ENCODE assay signal across 22 cellular contexts in genomic region chr19:45066921-45067661, GRCh38.
"Had no signal": no experiment of that assay in that cellular context is flagged by ENCODE, and none has a peak within 500 bp of the region (broad histone marks: within the 10 kb centered on the region; RNA-seq: fewer than 3 reads in every experiment).

No MANE protein-coding gene starts in this region.

- H3K27ac ChIP-seq: neural progenitor cell, pancreas, thoracic aorta, upper lobe of right lung had no signal

- H3K36me3 Mint-ChIP-seq: activated naive CD8-positive, alpha-beta T cell; naive B cell had no signal

- ATAC-seq: activated CD4-positive, CD25-positive, alpha-beta regulatory T cell treated with anti-CD3 and anti-CD28 coated beads, Interleukin-2, amount 50 U/mL, for 24 hours; activated CD8-positive, alpha-beta T cell treated with anti-CD3 and anti-CD28 coated beads, Interleukin-2, amount 10 ng/mL, durations not matched to agents 7 days and 5 days; activated T-cell treated with anti-CD3 and anti-CD28 coated beads, Interleukin-2, amount 50 U/mL, for 72 hours; left ventricle myocardium superior; mucosa of descending colon; pancreas; sciatic nerve; upper lobe of right lung had no signal

- H3K27ac Mint-ChIP-seq: activated CD4-positive, alpha-beta T cell treated with anti-CD3 and anti-CD28 coated beads, Interleukin-2, amount 10 ng/mL, durations not matched to agents 7 days and 5 days; activated CD8-positive, alpha-beta T cell treated with anti-CD3 and anti-CD28 coated beads, Interleukin-2, amount 10 ng/mL, durations not matched to agents 7 days and 5 days; activated naive CD8-positive, alpha-beta T cell; activated T-cell treated with anti-CD3 and anti-CD28 coated beads, Interleukin-2, amount 50 U/mL, for 72 hours; neural progenitor cell had no signal

- H3K9me3 ChIP-seq: mucosa of descending colon, pancreas, thoracic aorta, upper lobe of right lung had no signal

- H3K4me3 Mint-ChIP-seq: activated CD4-positive, alpha-beta T cell treated with anti-CD3 and anti-CD28 coated beads, Interleukin-2, amount 10 ng/mL, durations not matched to agents 7 days and 5 days; activated CD8-positive, alpha-beta T cell treated with anti-CD3 and anti-CD28 coated beads, Interleukin-2, amount 10 ng/mL, durations not matched to agents 7 days and 5 days; activated naive CD8-positive, alpha-beta T cell; activated T-cell treated with anti-CD3 and anti-CD28 coated beads, Interleukin-2, amount 50 U/mL, for 72 hours; naive B cell; neural progenitor cell had no signal

- H3K4me1 ChIP-seq: neural progenitor cell, pancreas, upper lobe of right lung had no signal

- H3K9me3 Mint-ChIP-seq: activated CD4-positive, alpha-beta T cell treated with anti-CD3 and anti-CD28 coated beads, Interleukin-2, amount 10 ng/mL, durations not matched to agents 7 days and 5 days; activated T-cell treated with anti-CD3 and anti-CD28 coated beads, Interleukin-2, amount 50 U/mL, for 72 hours; naive B cell; neural progenitor cell had no signal

- H3K4me1 Mint-ChIP-seq: activated CD4-positive, alpha-beta T cell treated with anti-CD3 and anti-CD28 coated beads, Interleukin-2, amount 10 ng/mL, durations not matched to agents 7 days and 5 days; neural progenitor cell had no signal

- H3K4me3 ChIP-seq: dorsolateral prefrontal cortex, mucosa of descending colon, neural progenitor cell, pancreas, smooth muscle cell, thoracic aorta, upper lobe of right lung had no signal

- H3K36me3 ChIP-seq: neural progenitor cell had no signal

- H3K27me3 Mint-ChIP-seq: activated CD4-positive, alpha-beta T cell treated with anti-CD3 and anti-CD28 coated beads, Interleukin-2, amount 10 ng/mL, durations not matched to agents 7 days and 5 days; activated naive CD8-positive, alpha-beta T cell; naive B cell had no signal

- H3K4me2 ChIP-seq: neural progenitor cell, smooth muscle cell had no signal

- DNase-seq: activated CD4-positive, alpha-beta T cell treated with anti-CD3 and anti-CD28 coated beads, Interleukin-2, amount 10 ng/mL, durations not matched to agents 7 days and 5 days; activated CD8-positive, alpha-beta memory T cell treated with anti-CD3 and anti-CD28 coated beads, Interleukin-2, amount 50 U/mL, for 4 hours; activated CD8-positive, alpha-beta T cell treated with anti-CD3 and anti-CD28 coated beads, Interleukin-2, amount 10 ng/mL, durations not matched to agents 7 days and 5 days; activated T-cell treated with anti-CD3 and anti-CD28 coated beads, Interleukin-2, amount 50 U/mL, for 72 hours; amygdala; dorsolateral prefrontal cortex; erythroblast; foreskin melanocyte; kidney glomerular epithelial cell; left ventricle myocardium superior; naive B cell; pancreas; stimulated activated CD4-positive, alpha-beta T cell treated with anti-CD3 and anti-CD28 coated beads, Interleukin-4, amount 100 ng/mL, for 1 hour; T1000; upper lobe of right lung had no signal

- H3K27me3 ChIP-seq: dorsolateral prefrontal cortex, neural progenitor cell, pancreas, upper lobe of right lung had no signal

- H3K9ac ChIP-seq: neural progenitor cell had no signal
